22 cellular contexts compared by ENCODE assay signal in genomic region chr1:181538836-181539235, GRCh38. TPM values are rescaled to one million over a fixed set of nuclear protein-coding genes. Genes with fewer than 3 reads are reported as not detected.
"Had no signal": no experiment of that assay in that cellular context is flagged by ENCODE, and none has a peak within 500 bp of the region (broad histone marks: within the 10 kb centered on the region; RNA-seq: fewer than 3 reads in every experiment).

No MANE protein-coding gene starts in this region.

- H3K4me3 ChIP-seq: coronary artery, dorsolateral prefrontal cortex, esophagus muscularis mucosa, hepatocyte, mucosa of descending colon, skin epidermis, thyroid gland had no signal

- H3K36me3 Mint-ChIP-seq: naive thymus-derived CD8-positive, alpha-beta T cell; type B pancreatic cell had no signal

- H3K27ac Mint-ChIP-seq: naive thymus-derived CD8-positive, alpha-beta T cell; type B pancreatic cell had no signal

- H3K4me1 Mint-ChIP-seq: naive thymus-derived CD8-positive, alpha-beta T cell; neural crest cell had no signal

- H2AFZ ChIP-seq: hepatocyte had no signal

- H3K79me2 ChIP-seq: hepatocyte had no signal

- H3K36me3 ChIP-seq: esophagus muscularis mucosa, thyroid gland had no signal

- H3K4me3 Mint-ChIP-seq: naive thymus-derived CD8-positive, alpha-beta T cell; neural crest cell; type B pancreatic cell had no signal

- H3K4me2 ChIP-seq: hepatocyte had no signal

- FAIRE-seq: urothelium cell line had no signal

- H3K27ac ChIP-seq: coronary artery, dorsolateral prefrontal cortex, epithelial cell of prostate, esophagus muscularis mucosa, hepatocyte, skin epidermis, thyroid gland had no signal

- H3K9me3 Mint-ChIP-seq: naive thymus-derived CD8-positive, alpha-beta T cell; neural crest cell; type B pancreatic cell had no signal

- DNase-seq: dorsolateral prefrontal cortex; effector CD8-positive, alpha-beta T cell; mucosa of descending colon; naive thymus-derived CD8-positive, alpha-beta T cell; posterior cingulate gyrus; stimulated activated CD4-positive, alpha-beta T cell treated with anti-CD3 and anti-CD28 coated beads, Interleukin-2, amount 100 ng/mL, for 24 hours; stimulated activated naive CD4-positive, alpha-beta T cell treated with Interleukin-2 at 50 U/mL for 16 hours; thyroid gland had no signal

- H3K27me3 ChIP-seq: dorsolateral prefrontal cortex, esophagus muscularis mucosa, thyroid gland had no signal

- H3K9me3 ChIP-seq: esophagus muscularis mucosa, mucosa of descending colon, thyroid gland had no signal

- H3K4me1 ChIP-seq: thyroid gland had no signal

- ATAC-seq: left lobe of liver; mucosa of descending colon; naive thymus-derived CD8-positive, alpha-beta T cell; sciatic nerve had no signal

RNA-seq across cellular contexts. Expression of gene CACNA1E, which starts 55.5 kb away (rescaled TPM):
- total RNA-seq: chondrocyte; fibroblast of villous mesenchyme; naive thymus-derived CD8-positive, alpha-beta T cell; osteocyte; pulmonary artery endothelial cell had no signal
- polyA plus RNA-seq: naive thymus-derived CD8-positive, alpha-beta T cell had no signal
